In genomic region chr1:111756124-111756513, GRCh38 we compare ENCODE assay signal across 8 cellular contexts. TPM values are rescaled to one million over a fixed set of nuclear protein-coding genes. Genes with fewer than 3 reads are reported as not detected.
DNase-seq lines count a peak whose midpoint lies in the region; ATAC-seq lines count a peak whose summit lies in the region.

No MANE protein-coding gene starts in this region.

- H3K4me3 Mint-ChIP-seq in T-helper 1 cell treated with Interleukin-12 subunit alpha and Interleukin-12 subunit beta and Interleukin-4 antibody, amounts not matched to agents 30 μg/mL and 1 μg/mL, for 36 hours: peak overlapping the region; percentile 89
- peak overlapping the region; percentile 95 for H3K4me3 Mint-ChIP-seq in dendritic cell treated with granulocyte-macrophage colony-stimulating factor and Interleukin-4, amounts not matched to agents 40 ng/mL and 50 ng/mL, for 4 days
- H3K4me3 Mint-ChIP-seq in naive B cell: peak overlapping the region; percentile 80 to 100 (median 96)

- peaks cover 30% of the 10 kb centered on the region for H3K4me1 Mint-ChIP-seq in T-helper 1 cell treated with Interleukin-12 subunit alpha and Interleukin-12 subunit beta and Interleukin-4 antibody, amounts not matched to agents 30 μg/mL and 1 μg/mL, for 36 hours (ENCODE audit: low read depth)
- H3K4me1 Mint-ChIP-seq in dendritic cell treated with granulocyte-macrophage colony-stimulating factor and Interleukin-4, amounts not matched to agents 40 ng/mL and 50 ng/mL, for 4 days (ENCODE audit: low read depth): peaks cover 41% of the 10 kb centered on the region
- H3K4me1 Mint-ChIP-seq in naive B cell: peaks cover 17 to 29% (median 24%) of the 10 kb centered on the region in 3 donors

- no peak for DNase-seq in T-helper 1 cell
- DNase-seq in HuH-7.5 (ENCODE audit: low spot score): peak; percentile 19
- no peak for DNase-seq in naive B cell
- no peak for DNase-seq in LoVo (ENCODE audit: low spot score)

- intact Hi-C loops in dendritic cell treated with granulocyte-macrophage colony-stimulating factor and Interleukin-4, amounts not matched to agents 40 ng/mL and 50 ng/mL, for 4 days (cut with micrococcal nuclease): no loop called here

- H3K9me3 Mint-ChIP-seq in T-helper 1 cell treated with Interleukin-12 subunit alpha and Interleukin-12 subunit beta and Interleukin-4 antibody, amounts not matched to agents 30 μg/mL and 1 μg/mL, for 36 hours: no peaks in the 10 kb centered on the region
- no peaks in the 10 kb centered on the region for H3K9me3 Mint-ChIP-seq in dendritic cell treated with granulocyte-macrophage colony-stimulating factor and Interleukin-4, amounts not matched to agents 40 ng/mL and 50 ng/mL, for 4 days
- no peaks in the 10 kb centered on the region for H3K9me3 Mint-ChIP-seq in naive B cell

- H3K36me3 Mint-ChIP-seq in T-helper 1 cell treated with Interleukin-12 subunit alpha and Interleukin-12 subunit beta and Interleukin-4 antibody, amounts not matched to agents 30 μg/mL and 1 μg/mL, for 36 hours (ENCODE audit: low read depth): peaks cover 13% of the 10 kb centered on the region
- peaks cover 41% of the 10 kb centered on the region for H3K36me3 Mint-ChIP-seq in dendritic cell treated with granulocyte-macrophage colony-stimulating factor and Interleukin-4, amounts not matched to agents 40 ng/mL and 50 ng/mL, for 4 days (ENCODE audit: low read depth)
- H3K36me3 Mint-ChIP-seq in naive B cell: peaks cover 0 to 11% of the 10 kb centered on the region in 2 donors

- peaks cover 18% of the 10 kb centered on the region for H3K27me3 Mint-ChIP-seq in T-helper 1 cell treated with Interleukin-12 subunit alpha and Interleukin-12 subunit beta and Interleukin-4 antibody, amounts not matched to agents 30 μg/mL and 1 μg/mL, for 36 hours (ENCODE audit: low read depth)
- H3K27me3 Mint-ChIP-seq in dendritic cell treated with granulocyte-macrophage colony-stimulating factor and Interleukin-4, amounts not matched to agents 40 ng/mL and 50 ng/mL, for 4 days: no peaks in the 10 kb centered on the region
- H3K27me3 Mint-ChIP-seq in naive B cell: no peaks in the 10 kb centered on the region

- ATAC-seq in naive B cell (ENCODE audit: low read depth in 2 of 2): peak; percentile 4
- no peak for ATAC-seq in GM19035 (IDR thresholded peaks at IDR 0.05; ENCODE audit: unreplicated experiment)
- ATAC-seq in GM21717 (IDR thresholded peaks at IDR 0.05; ENCODE audit: unreplicated experiment): no peak

- H3K27ac Mint-ChIP-seq in T-helper 1 cell treated with Interleukin-12 subunit alpha and Interleukin-12 subunit beta and Interleukin-4 antibody, amounts not matched to agents 30 μg/mL and 1 μg/mL, for 36 hours: peak overlapping the region; percentile 99
- H3K27ac Mint-ChIP-seq in dendritic cell treated with granulocyte-macrophage colony-stimulating factor and Interleukin-4, amounts not matched to agents 40 ng/mL and 50 ng/mL, for 4 days: peak overlapping the region; percentile 94
- peak overlapping the region; percentile 94 to 100 (median 96) for H3K27ac Mint-ChIP-seq in naive B cell

RNA-seq across cellular contexts. Expression of gene DDX20, which starts 0.4 kb away (rescaled TPM):
- 10 to 100 TPM in 5 of 6 donors, 1 to 10 TPM in 1; 7.5 to 15.7 (median 11.5) TPM for polyA plus RNA-seq in naive B cell (ENCODE audit: low read depth in 6 of 6)

RNA-seq across cellular contexts. Expression of gene INKA2, which starts 16.9 kb away (rescaled TPM):
- polyA plus RNA-seq in naive B cell (ENCODE audit: low read depth in 6 of 6): under 1 TPM in 5 of 6 donors, not detected in 1; 0.28 to 0.86 (median 0.40) TPM

Comparison
In these comparisons a context has a peak if more than half of its experiments do, and no peak if none do; other contexts are left out.
1. ATAC-seq: peak in naive B cell (2 of 2); none in GM19035 (single experiment) and GM21717 (single experiment).
2. Peak in every context shown above with its lines, with median percentiles within 50 percentile points of each other: H3K27ac Mint-ChIP-seq and H3K4me3 Mint-ChIP-seq.